Comparison of ENCODE assay signal across 1 cellular context in the genomic region with DNA sequence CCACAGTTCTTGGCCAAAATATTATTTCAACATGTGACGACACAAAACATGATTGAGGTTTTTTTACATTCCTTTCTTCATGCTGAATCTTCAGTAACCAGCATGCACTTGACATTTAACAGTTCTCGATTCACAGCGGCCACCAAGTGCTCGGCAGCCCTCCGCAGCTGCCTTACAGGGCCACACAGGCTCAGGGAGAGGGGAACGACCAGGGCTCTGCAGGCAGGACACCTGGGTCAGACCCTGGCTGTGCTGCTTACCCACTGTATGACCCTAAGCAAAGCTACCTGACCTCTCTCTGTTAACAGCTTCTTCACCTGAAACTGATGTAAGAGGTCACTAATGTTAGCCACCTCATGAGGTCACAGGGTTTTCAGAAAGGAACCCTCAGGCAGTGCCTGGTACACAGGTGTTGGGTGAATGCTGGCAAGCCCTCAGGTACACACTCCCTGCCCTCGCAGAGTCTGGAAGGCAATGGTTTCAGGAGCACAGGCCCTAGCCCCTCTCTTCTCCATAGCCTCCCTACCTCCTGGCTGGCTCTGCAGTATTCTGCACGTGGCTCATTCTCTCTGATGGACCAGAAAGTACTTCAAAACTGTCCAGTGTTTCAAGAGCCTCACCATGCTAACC.
TF ChIP-seq lines count a peak whose summit lies in the region.

No MANE protein-coding gene starts in this region.

TF ChIP-seq in WTC11, 78 proteins besides CTCF, POLR2A, EP300 and RAD21:
- TF ChIP-seq, protein P1, sequence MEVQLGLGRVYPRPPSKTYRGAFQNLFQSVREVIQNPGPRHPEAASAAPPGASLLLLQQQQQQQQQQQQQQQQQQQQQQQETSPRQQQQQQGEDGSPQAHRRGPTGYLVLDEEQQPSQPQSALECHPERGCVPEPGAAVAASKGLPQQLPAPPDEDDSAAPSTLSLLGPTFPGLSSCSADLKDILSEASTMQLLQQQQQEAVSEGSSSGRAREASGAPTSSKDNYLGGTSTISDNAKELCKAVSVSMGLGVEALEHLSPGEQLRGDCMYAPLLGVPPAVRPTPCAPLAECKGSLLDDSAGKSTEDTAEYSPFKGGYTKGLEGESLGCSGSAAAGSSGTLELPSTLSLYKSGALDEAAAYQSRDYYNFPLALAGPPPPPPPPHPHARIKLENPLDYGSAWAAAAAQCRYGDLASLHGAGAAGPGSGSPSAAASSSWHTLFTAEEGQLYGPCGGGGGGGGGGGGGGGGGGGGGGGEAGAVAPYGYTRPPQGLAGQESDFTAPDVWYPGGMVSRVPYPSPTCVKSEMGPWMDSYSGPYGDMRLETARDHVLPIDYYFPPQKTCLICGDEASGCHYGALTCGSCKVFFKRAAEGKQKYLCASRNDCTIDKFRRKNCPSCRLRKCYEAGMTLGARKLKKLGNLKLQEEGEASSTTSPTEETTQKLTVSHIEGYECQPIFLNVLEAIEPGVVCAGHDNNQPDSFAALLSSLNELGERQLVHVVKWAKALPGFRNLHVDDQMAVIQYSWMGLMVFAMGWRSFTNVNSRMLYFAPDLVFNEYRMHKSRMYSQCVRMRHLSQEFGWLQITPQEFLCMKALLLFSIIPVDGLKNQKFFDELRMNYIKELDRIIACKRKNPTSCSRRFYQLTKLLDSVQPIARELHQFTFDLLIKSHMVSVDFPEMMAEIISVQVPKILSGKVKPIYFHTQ (CRISPR knock-in tag; IDR thresholded peaks at IDR 0.05) = no peak
- no peak for TF ChIP-seq GABPB1 (CRISPR knock-in tag; IDR thresholded peaks at IDR 0.05)
- TF ChIP-seq OVOL2 (CRISPR knock-in tag; IDR thresholded peaks at IDR 0.05; ENCODE audit: borderline replicate concordance) = no peak
- TF ChIP-seq, protein P2, sequence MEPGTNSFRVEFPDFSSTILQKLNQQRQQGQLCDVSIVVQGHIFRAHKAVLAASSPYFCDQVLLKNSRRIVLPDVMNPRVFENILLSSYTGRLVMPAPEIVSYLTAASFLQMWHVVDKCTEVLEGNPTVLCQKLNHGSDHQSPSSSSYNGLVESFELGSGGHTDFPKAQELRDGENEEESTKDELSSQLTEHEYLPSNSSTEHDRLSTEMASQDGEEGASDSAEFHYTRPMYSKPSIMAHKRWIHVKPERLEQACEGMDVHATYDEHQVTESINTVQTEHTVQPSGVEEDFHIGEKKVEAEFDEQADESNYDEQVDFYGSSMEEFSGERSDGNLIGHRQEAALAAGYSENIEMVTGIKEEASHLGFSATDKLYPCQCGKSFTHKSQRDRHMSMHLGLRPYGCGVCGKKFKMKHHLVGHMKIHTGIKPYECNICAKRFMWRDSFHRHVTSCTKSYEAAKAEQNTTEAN (CRISPR knock-in tag; IDR thresholded peaks at IDR 0.05) = no peak
